ENCODE assay signal across 1 cellular context in the genomic region with DNA sequence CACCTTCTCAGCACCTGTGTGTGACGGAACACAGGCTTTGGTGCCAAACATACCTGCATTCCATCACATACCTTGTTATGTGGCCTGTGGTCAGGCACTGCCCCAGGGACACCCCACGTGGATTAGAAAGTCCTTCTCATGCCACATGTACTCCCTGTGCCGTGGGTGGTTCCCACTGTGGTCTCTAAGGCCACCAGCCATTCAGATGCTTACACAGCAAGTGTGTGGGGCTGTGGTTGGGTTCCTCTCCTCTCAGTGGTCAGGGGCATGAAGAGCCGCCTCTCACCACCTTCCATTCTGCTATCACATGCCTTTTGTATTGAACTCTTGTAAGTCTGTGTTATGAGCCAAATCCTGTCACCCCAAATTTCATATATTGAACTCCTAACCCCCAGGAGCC.
TF ChIP-seq lines count a peak whose summit lies in the region.

No MANE protein-coding gene starts in this region.

TF ChIP-seq in GM12878, 131 proteins besides CTCF, POLR2A, EP300 and RAD21:
- TF ChIP-seq, protein P1, sequence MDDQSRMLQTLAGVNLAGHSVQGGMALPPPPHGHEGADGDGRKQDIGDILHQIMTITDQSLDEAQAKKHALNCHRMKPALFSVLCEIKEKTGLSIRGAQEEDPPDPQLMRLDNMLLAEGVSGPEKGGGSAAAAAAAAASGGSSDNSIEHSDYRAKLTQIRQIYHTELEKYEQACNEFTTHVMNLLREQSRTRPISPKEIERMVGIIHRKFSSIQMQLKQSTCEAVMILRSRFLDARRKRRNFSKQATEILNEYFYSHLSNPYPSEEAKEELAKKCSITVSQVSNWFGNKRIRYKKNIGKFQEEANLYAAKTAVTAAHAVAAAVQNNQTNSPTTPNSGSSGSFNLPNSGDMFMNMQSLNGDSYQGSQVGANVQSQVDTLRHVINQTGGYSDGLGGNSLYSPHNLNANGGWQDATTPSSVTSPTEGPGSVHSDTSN (IDR thresholded peaks at IDR 0.05; ENCODE audit: insufficient replicate concordance, low read depth, low read length): no peak
- TF ChIP-seq NR2C2 (IDR thresholded peaks at IDR 0.05; ENCODE audit: borderline replicate concordance, control insufficient read depth, insufficient read length, low read depth): no peak
- no peak for TF ChIP-seq SREBF1 (IDR thresholded peaks at IDR 0.05; ENCODE audit: low read length)
- TF ChIP-seq ZNF24 (IDR thresholded peaks at IDR 0.05): no peak
- TF ChIP-seq TAF1 (IDR thresholded peaks at IDR 0.05; ENCODE audit: borderline replicate concordance, low read depth, low read length): no peak
- no peak for TF ChIP-seq ZZZ3 (IDR thresholded peaks at IDR 0.05; ENCODE audit: control insufficient read depth, insufficient read length, low read depth)
- TF ChIP-seq MYC (IDR thresholded peaks at IDR 0.05; ENCODE audit: insufficient read depth, insufficient read length, insufficient replicate concordance, low read length, severe bottlenecking): no peak
- TF ChIP-seq TBL1XR1 (IDR thresholded peaks at IDR 0.05; ENCODE audit: low read depth, low read length): no peak
- TF ChIP-seq CHD2 (IDR thresholded peaks at IDR 0.05; ENCODE audit: borderline replicate concordance, low read depth, low read length): no peak
- TF ChIP-seq ESRRA (IDR thresholded peaks at IDR 0.05; ENCODE audit: low read length): no peak
- TF ChIP-seq, protein P2, sequence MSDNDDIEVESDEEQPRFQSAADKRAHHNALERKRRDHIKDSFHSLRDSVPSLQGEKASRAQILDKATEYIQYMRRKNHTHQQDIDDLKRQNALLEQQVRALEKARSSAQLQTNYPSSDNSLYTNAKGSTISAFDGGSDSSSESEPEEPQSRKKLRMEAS (IDR thresholded peaks at IDR 0.05; ENCODE audit: low read depth, low read length): no peak
- no peak for TF ChIP-seq CBX5 (IDR thresholded peaks at IDR 0.05; ENCODE audit: low read depth)
- TF ChIP-seq, protein P3, sequence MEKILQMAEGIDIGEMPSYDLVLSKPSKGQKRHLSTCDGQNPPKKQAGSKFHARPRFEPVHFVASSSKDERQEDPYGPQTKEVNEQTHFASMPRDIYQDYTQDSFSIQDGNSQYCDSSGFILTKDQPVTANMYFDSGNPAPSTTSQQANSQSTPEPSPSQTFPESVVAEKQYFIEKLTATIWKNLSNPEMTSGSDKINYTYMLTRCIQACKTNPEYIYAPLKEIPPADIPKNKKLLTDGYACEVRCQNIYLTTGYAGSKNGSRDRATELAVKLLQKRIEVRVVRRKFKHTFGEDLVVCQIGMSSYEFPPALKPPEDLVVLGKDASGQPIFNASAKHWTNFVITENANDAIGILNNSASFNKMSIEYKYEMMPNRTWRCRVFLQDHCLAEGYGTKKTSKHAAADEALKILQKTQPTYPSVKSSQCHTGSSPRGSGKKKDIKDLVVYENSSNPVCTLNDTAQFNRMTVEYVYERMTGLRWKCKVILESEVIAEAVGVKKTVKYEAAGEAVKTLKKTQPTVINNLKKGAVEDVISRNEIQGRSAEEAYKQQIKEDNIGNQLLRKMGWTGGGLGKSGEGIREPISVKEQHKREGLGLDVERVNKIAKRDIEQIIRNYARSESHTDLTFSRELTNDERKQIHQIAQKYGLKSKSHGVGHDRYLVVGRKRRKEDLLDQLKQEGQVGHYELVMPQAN (conservative IDR thresholded peaks at IDR 0.05): no peak
- TF ChIP-seq, protein P4, sequence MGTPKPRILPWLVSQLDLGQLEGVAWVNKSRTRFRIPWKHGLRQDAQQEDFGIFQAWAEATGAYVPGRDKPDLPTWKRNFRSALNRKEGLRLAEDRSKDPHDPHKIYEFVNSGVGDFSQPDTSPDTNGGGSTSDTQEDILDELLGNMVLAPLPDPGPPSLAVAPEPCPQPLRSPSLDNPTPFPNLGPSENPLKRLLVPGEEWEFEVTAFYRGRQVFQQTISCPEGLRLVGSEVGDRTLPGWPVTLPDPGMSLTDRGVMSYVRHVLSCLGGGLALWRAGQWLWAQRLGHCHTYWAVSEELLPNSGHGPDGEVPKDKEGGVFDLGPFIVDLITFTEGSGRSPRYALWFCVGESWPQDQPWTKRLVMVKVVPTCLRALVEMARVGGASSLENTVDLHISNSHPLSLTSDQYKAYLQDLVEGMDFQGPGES (IDR thresholded peaks at IDR 0.05): no peak
- no peak for TF ChIP-seq HDAC2 (IDR thresholded peaks at IDR 0.05)
- TF ChIP-seq MTA3 (IDR thresholded peaks at IDR 0.05; ENCODE audit: borderline replicate concordance, low read length): no peak
- no peak for TF ChIP-seq KLF5 (IDR thresholded peaks at IDR 0.05; ENCODE audit: partially characterized antibody)
- TF ChIP-seq NFXL1 (IDR thresholded peaks at IDR 0.05; ENCODE audit: borderline replicate concordance): no peak
- TF ChIP-seq HCFC1 (IDR thresholded peaks at IDR 0.05; ENCODE audit: low read length): no peak
- TF ChIP-seq, protein P5, sequence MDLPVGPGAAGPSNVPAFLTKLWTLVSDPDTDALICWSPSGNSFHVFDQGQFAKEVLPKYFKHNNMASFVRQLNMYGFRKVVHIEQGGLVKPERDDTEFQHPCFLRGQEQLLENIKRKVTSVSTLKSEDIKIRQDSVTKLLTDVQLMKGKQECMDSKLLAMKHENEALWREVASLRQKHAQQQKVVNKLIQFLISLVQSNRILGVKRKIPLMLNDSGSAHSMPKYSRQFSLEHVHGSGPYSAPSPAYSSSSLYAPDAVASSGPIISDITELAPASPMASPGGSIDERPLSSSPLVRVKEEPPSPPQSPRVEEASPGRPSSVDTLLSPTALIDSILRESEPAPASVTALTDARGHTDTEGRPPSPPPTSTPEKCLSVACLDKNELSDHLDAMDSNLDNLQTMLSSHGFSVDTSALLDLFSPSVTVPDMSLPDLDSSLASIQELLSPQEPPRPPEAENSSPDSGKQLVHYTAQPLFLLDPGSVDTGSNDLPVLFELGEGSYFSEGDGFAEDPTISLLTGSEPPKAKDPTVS (IDR thresholded peaks at IDR 0.05; ENCODE audit: low read depth, low read length): no peak
TF ChIP-seq in GM12878: peak in this region for 0.
